Comparison of ENCODE assay signal across 8 cellular contexts in the genomic region with DNA sequence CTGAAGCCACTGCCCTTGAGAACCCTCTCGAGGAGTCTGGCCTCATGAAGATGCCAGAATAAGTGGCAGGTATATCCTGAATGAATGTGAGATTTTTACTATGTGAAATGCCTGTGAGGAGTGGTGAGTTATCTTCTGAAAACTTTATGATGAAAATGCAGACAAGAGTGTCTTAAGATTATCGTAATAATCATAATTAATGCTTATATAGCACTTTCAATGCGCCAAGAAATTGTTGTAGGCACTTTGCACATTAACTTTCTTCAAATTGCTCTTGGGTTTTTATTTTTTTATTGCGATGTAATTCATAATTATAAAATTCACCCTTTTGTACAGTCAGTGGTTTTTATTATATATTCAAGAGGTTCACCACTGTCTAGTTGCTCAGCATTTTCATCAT.
DNase-seq lines count a peak whose midpoint lies in the region; ATAC-seq and TF ChIP-seq lines count a peak whose summit lies in the region.
"Not testable (repeated sequence)": the region's sequence is repeated elsewhere in the genome, so short reads cannot be mapped to it uniquely, and the experiment has no call there.

No MANE protein-coding gene starts in this region.

- DNase-seq in BJ (ENCODE audit: low read depth); GM23338 (ENCODE audit: low spot score); PC-9; activated CD4-positive, alpha-beta T cell treated with anti-CD3 and anti-CD28 coated beads, Interleukin-2, amount 10 ng/mL, durations not matched to agents 24 days and 14 days; activated naive CD4-positive, alpha-beta T cell treated with anti-CD3 and anti-CD28 coated beads, Interleukin-2, amount 10 ng/mL, durations not matched to agents 7 days and 5 days; effector memory CD8-positive, alpha-beta T cell; memory B cell (ENCODE audit: low spot score in 2 of 2); suprapubic skin (ENCODE audit: low spot score in 2 of 2): not testable (repeated sequence)

- H3K4me3 Mint-ChIP-seq in GM23338, result peak overlapping the region; percentile 94
- H3K4me3 Mint-ChIP-seq in activated CD4-positive, alpha-beta T cell treated with anti-CD3 and anti-CD28 coated beads, Interleukin-2, amount 10 ng/mL, durations not matched to agents 24 days and 14 days, result peak overlapping the region; percentile 97
- H3K4me3 Mint-ChIP-seq in activated naive CD4-positive, alpha-beta T cell treated with anti-CD3 and anti-CD28 coated beads, Interleukin-2, amount 10 ng/mL, durations not matched to agents 7 days and 5 days, result peak overlapping the region; percentile 92
- peak overlapping the region; percentile 86 to 95 for H3K4me3 Mint-ChIP-seq in effector memory CD8-positive, alpha-beta T cell
- peak overlapping the region; percentile 97 for H3K4me3 Mint-ChIP-seq in memory B cell

- H3K27me3 Mint-ChIP-seq in GM23338 (ENCODE audit: insufficient read depth, low read depth, poor library complexity); activated CD4-positive, alpha-beta T cell treated with anti-CD3 and anti-CD28 coated beads, Interleukin-2, amount 10 ng/mL, durations not matched to agents 24 days and 14 days; activated naive CD4-positive, alpha-beta T cell treated with anti-CD3 and anti-CD28 coated beads, Interleukin-2, amount 10 ng/mL, durations not matched to agents 7 days and 5 days; effector memory CD8-positive, alpha-beta T cell; memory B cell: not testable (repeated sequence)

- not testable (repeated sequence) for H3K36me3 ChIP-seq in BJ (ENCODE audit: control insufficient read depth, insufficient read depth, low read length); GM23338 (ENCODE audit: insufficient read depth); PC-9 (ENCODE audit: low read depth); suprapubic skin

- not testable (repeated sequence) for H3K9me3 Mint-ChIP-seq in GM23338; activated CD4-positive, alpha-beta T cell treated with anti-CD3 and anti-CD28 coated beads, Interleukin-2, amount 10 ng/mL, durations not matched to agents 24 days and 14 days; activated naive CD4-positive, alpha-beta T cell treated with anti-CD3 and anti-CD28 coated beads, Interleukin-2, amount 10 ng/mL, durations not matched to agents 7 days and 5 days; effector memory CD8-positive, alpha-beta T cell; memory B cell

- POLR2A ChIA-PET in BJ (lab: Charles Lee); PC-9 (lab: Charles Lee; ENCODE audit: unreplicated experiment): not testable (repeated sequence)

- not testable (repeated sequence) for H3K27me3 ChIP-seq in BJ (ENCODE audit: control insufficient read depth, insufficient read depth, low read length); PC-9 (ENCODE audit: insufficient read depth, low read depth); suprapubic skin
- peaks cover 10% of the 10 kb centered on the region; the same call in 1 of the 2 replicates for H3K27me3 ChIP-seq in GM23338 (ENCODE audit: insufficient read depth)

- not testable (repeated sequence) for H3K27ac ChIP-seq in GM23338 (ENCODE audit: low read depth); PC-9; suprapubic skin

- H4K20me1 ChIP-seq in GM23338 (replicated peaks; ENCODE audit: insufficient read depth); PC-9 (ENCODE audit: insufficient read depth): not testable (repeated sequence)

- CTCF ChIA-PET in BJ (lab: Yijun Ruan, JAX); PC-9 (lab: Charles Lee); activated naive CD4-positive, alpha-beta T cell treated with anti-CD3 and anti-CD28 coated beads, Interleukin-2, amount 10 ng/mL, durations not matched to agents 7 days and 5 days (lab: Charles Lee): not testable (repeated sequence)

- not testable (repeated sequence) for BruUV-seq in PC-9 (replicated peaks; lab: Mats Ljungman, UMichigan)

- H3K4me2 ChIP-seq in GM23338, result peak overlapping the region; percentile 86
- H3K4me2 ChIP-seq in PC-9, result peak overlapping the region; percentile 81

- not testable (repeated sequence) for H2AFZ ChIP-seq in GM23338, PC-9

- H3K9me3 ChIP-seq in PC-9 (ENCODE audit: insufficient read depth, low read depth); suprapubic skin: not testable (repeated sequence)

- not testable (repeated sequence) for H3K4me1 Mint-ChIP-seq in GM23338
- peaks cover 27% of the 10 kb centered on the region for H3K4me1 Mint-ChIP-seq in activated CD4-positive, alpha-beta T cell treated with anti-CD3 and anti-CD28 coated beads, Interleukin-2, amount 10 ng/mL, durations not matched to agents 24 days and 14 days
- peaks cover 39% of the 10 kb centered on the region for H3K4me1 Mint-ChIP-seq in activated naive CD4-positive, alpha-beta T cell treated with anti-CD3 and anti-CD28 coated beads, Interleukin-2, amount 10 ng/mL, durations not matched to agents 7 days and 5 days
- peaks cover 25 to 44% of the 10 kb centered on the region in 2 donors for H3K4me1 Mint-ChIP-seq in effector memory CD8-positive, alpha-beta T cell (ENCODE audit: low read depth in 2 of 2)
- H3K4me1 Mint-ChIP-seq in memory B cell, result peaks cover 21% of the 10 kb centered on the region

- H3K4me1 ChIP-seq in GM23338 (ENCODE audit: insufficient read depth); PC-9 (replicated peaks; ENCODE audit: insufficient read depth); suprapubic skin: not testable (repeated sequence)

- not testable (repeated sequence) for H3K27ac Mint-ChIP-seq in GM23338
- peak overlapping the region; percentile 96 for H3K27ac Mint-ChIP-seq in activated CD4-positive, alpha-beta T cell treated with anti-CD3 and anti-CD28 coated beads, Interleukin-2, amount 10 ng/mL, durations not matched to agents 24 days and 14 days
- H3K27ac Mint-ChIP-seq in activated naive CD4-positive, alpha-beta T cell treated with anti-CD3 and anti-CD28 coated beads, Interleukin-2, amount 10 ng/mL, durations not matched to agents 7 days and 5 days, result peak overlapping the region; percentile 95
- H3K27ac Mint-ChIP-seq in effector memory CD8-positive, alpha-beta T cell, result peak overlapping the region in 1 of 2 donors; percentile 99
- peak overlapping the region; percentile 95 for H3K27ac Mint-ChIP-seq in memory B cell

- TF ChIP-seq POLR2A in suprapubic skin (IDR thresholded peaks at IDR 0.05), result not testable (repeated sequence)

- 70% methylated on average over 4 of the region's 4 CpGs for WGBS in suprapubic skin

- H3K4me3 ChIP-seq in BJ (ENCODE audit: low read depth, low read length) (peak overlapping the region; percentile 2; the same call in 1 of the 2 replicates), GM23338 (peak overlapping the region; percentile 95), PC-9 (peak overlapping the region; percentile 74), suprapubic skin (peak overlapping the region; percentile 82)

- TF ChIP-seq EP300 in suprapubic skin (IDR thresholded peaks at IDR 0.05), result not testable (repeated sequence)

- H3K9me2 ChIP-seq in GM23338 (ENCODE audit: insufficient read depth); PC-9 (ENCODE audit: insufficient read depth): not testable (repeated sequence)

- not testable (repeated sequence) for H3K36me3 Mint-ChIP-seq in GM23338 (ENCODE audit: low read depth)
- peaks cover 17% of the 10 kb centered on the region for H3K36me3 Mint-ChIP-seq in activated CD4-positive, alpha-beta T cell treated with anti-CD3 and anti-CD28 coated beads, Interleukin-2, amount 10 ng/mL, durations not matched to agents 24 days and 14 days (ENCODE audit: low read depth)
- H3K36me3 Mint-ChIP-seq in activated naive CD4-positive, alpha-beta T cell treated with anti-CD3 and anti-CD28 coated beads, Interleukin-2, amount 10 ng/mL, durations not matched to agents 7 days and 5 days, result peaks cover 22% of the 10 kb centered on the region
- H3K36me3 Mint-ChIP-seq in effector memory CD8-positive, alpha-beta T cell (ENCODE audit: insufficient read depth), result peaks cover 37% of the 10 kb centered on the region
- H3K36me3 Mint-ChIP-seq in memory B cell, result peaks cover 10% of the 10 kb centered on the region

- not testable (repeated sequence) for ATAC-seq in GM23338; effector memory CD8-positive, alpha-beta T cell (replicated peaks); memory B cell (ENCODE audit: low read depth)

- H3K79me2 ChIP-seq in GM23338 (replicated peaks; ENCODE audit: insufficient read depth), result not testable (repeated sequence)
- peaks cover 10% of the 10 kb centered on the region for H3K79me2 ChIP-seq in PC-9 (ENCODE audit: low read depth)

- H3F3A ChIP-seq in GM23338 (replicated peaks; ENCODE audit: low read depth); PC-9 (ENCODE audit: insufficient read depth, low read depth): not testable (repeated sequence)

- intact Hi-C loops in PC-9 (cut with micrococcal nuclease; ENCODE audit: unreplicated experiment), result loop anchor here (5.0 kb wide), 1 partner anchor 344 kb away; no protein-coding TSS in a partner anchor
- intact Hi-C loops in activated CD4-positive, alpha-beta T cell treated with anti-CD3 and anti-CD28 coated beads, Interleukin-2, amount 10 ng/mL, durations not matched to agents 24 days and 14 days (cut with micrococcal nuclease), result loop anchor here (5.0 to 10.0 kb wide), 3 partner anchors 96 to 1774 kb away; no protein-coding TSS in a partner anchor

- not testable (repeated sequence) for TF ChIP-seq CTCF in BJ (IDR thresholded peaks at IDR 0.05; ENCODE audit: insufficient read depth, low read depth, low read length); GM23338 (conservative IDR thresholded peaks at IDR 0.05; ENCODE audit: low read depth in 2 of 2); PC-9 (conservative IDR thresholded peaks at IDR 0.05); suprapubic skin (IDR thresholded peaks at IDR 0.05)

Comparison
In these comparisons a context has a peak if more than half of its experiments do, and no peak if none do; other contexts are left out.
1. H3K4me3 ChIP-seq: peak in every context shown above with its lines; median percentile 95 in GM23338; 82 in suprapubic skin; 74 in PC-9; 2 in BJ.